Comparison of ENCODE assay signal across 23 cellular contexts in genomic region chr12:82176016-82176415, GRCh38.
A peak's percentile ranks its signal among the peaks of the same experiment; 100 is the strongest.
DNase-seq lines count a peak whose midpoint lies in the region; ATAC-seq, FAIRE-seq and TF ChIP-seq lines count a peak whose summit lies in the region.
"Had no signal": no experiment of that assay in that cellular context is flagged by ENCODE, and none has a peak within 500 bp of the region (broad histone marks: within the 10 kb centered on the region; RNA-seq: fewer than 3 reads in every experiment).

No MANE protein-coding gene starts in this region.

- H3K9me2 ChIP-seq in PC-9 (ENCODE audit: insufficient read depth): no peaks in the 10 kb centered on the region

- TF ChIP-seq CTCF in PC-9 (conservative IDR thresholded peaks at IDR 0.05) (no peak), H1 (IDR thresholded peaks at IDR 0.05; ENCODE audit: control extremely low read depth in 1 of 3, insufficient read depth in 1 of 3, low read depth in 1 of 3, low read length in 3 of 3) (no peak), coronary artery (IDR thresholded peaks at IDR 0.05) (no peak)

- CTCF ChIA-PET in PC-9 (lab: Charles Lee): no interaction called here
- CTCF ChIA-PET in H1 (lab: Charles Lee; ENCODE audit: partially characterized antibody): interaction anchor here (1.4 kb wide), 2 partner anchors 11 to 183 kb away, joined by 3 to 4 read pairs; partner anchors contain the start of genes CCDC59 and METTL25

- no peaks in the 10 kb centered on the region for H3K4me1 ChIP-seq in PC-9 (replicated peaks; ENCODE audit: insufficient read depth)
- H3K4me1 ChIP-seq in H1 (replicated peaks in 1 of 4; ENCODE audit: control insufficient read depth in 3 of 4, insufficient read depth in 4 of 4, low read length in 3 of 4): peaks cover 0 to 9% (median 0%) of the 10 kb centered on the region in 4 experiments; a peak in 1 of 7 replicates
- H3K4me1 ChIP-seq: colonic mucosa, heart left ventricle, right lobe of liver, upper lobe of left lung had no signal

- no peak overlapping the region for H3K23ac ChIP-seq in H1 (ENCODE audit: insufficient read length)

- no peaks in the 10 kb centered on the region for H3K23me2 ChIP-seq in H1 (ENCODE audit: low read depth, low read length)

- H3K27me3 ChIP-seq in PC-9 (ENCODE audit: insufficient read depth, low read depth): no peaks in the 10 kb centered on the region
- no peaks in the 10 kb centered on the region for H3K27me3 ChIP-seq in H1 (replicated peaks in 1 of 4; ENCODE audit: control insufficient read depth in 3 of 4, extremely low read depth in 1 of 4, insufficient read depth in 3 of 4, low read length in 3 of 4)
- H3K27me3 ChIP-seq: colonic mucosa, heart left ventricle, ovary, right lobe of liver, upper lobe of left lung had no signal

- no peak overlapping the region for H3K27ac ChIP-seq in PC-9
- H3K27ac ChIP-seq in H1 (ENCODE audit: low read depth, low read length): no peak overlapping the region
- no peak overlapping the region for H3K27ac ChIP-seq in coronary artery
- H3K27ac ChIP-seq: colonic mucosa, heart left ventricle, ovary, right lobe of liver, RWPE1, upper lobe of left lung had no signal

- no peaks in the 10 kb centered on the region for H3K9me3 ChIP-seq in PC-9 (ENCODE audit: insufficient read depth, low read depth)
- no peaks in the 10 kb centered on the region for H3K9me3 ChIP-seq in H1 (ENCODE audit: insufficient read depth in 2 of 2, low read depth in 1 of 2, low read length in 1 of 2)
- H3K9me3 ChIP-seq: colonic mucosa, ovary, right lobe of liver, upper lobe of left lung had no signal

- TF ChIP-seq EP300 in H1 (IDR thresholded peaks at IDR 0.05; ENCODE audit: borderline replicate concordance in 1 of 2, low read depth in 2 of 2, low read length in 2 of 2): no peak

- H3K4me2 ChIP-seq in PC-9 (no peak overlapping the region), H1 (ENCODE audit: insufficient read depth in 1 of 2, low read depth in 2 of 2, low read length in 2 of 2) (no peak overlapping the region)

- no peak overlapping the region for H2BK20ac ChIP-seq in H1 (ENCODE audit: low read length)

- no peaks in the 10 kb centered on the region for H3F3A ChIP-seq in PC-9 (ENCODE audit: insufficient read depth, low read depth)

- no peak overlapping the region for H2BK12ac ChIP-seq in H1 (ENCODE audit: low read depth, low read length)

- ATAC-seq in GM21723 (IDR thresholded peaks at IDR 0.05; ENCODE audit: unreplicated experiment): no peak
- ATAC-seq: activated T-helper 17 cell treated with anti-CD3 and anti-CD28 coated beads, Interleukin-2, amount 50 U/mL, for 72 hours; heart left ventricle; natural killer cell treated with Interleukin-12 subunit alpha and Interleukin-12 subunit beta and Interleukin-15 and Interleukin-18, amount 100 ng/mL, for 72 hours; right lobe of liver had no signal

- H3K79me2 ChIP-seq in PC-9 (ENCODE audit: low read depth) (no peaks in the 10 kb centered on the region), H1 (ENCODE audit: control insufficient read depth in 1 of 2, insufficient read depth in 2 of 2, low read length in 2 of 2) (no peaks in the 10 kb centered on the region)

- no peak for FAIRE-seq in H1 (lab: Jason Lieb, UNC)
- FAIRE-seq: GM18507, TTC549 had no signal

- no peak overlapping the region for H2BK15ac ChIP-seq in H1 (ENCODE audit: low read length)

- H4K20me1 ChIP-seq in PC-9 (ENCODE audit: insufficient read depth): no peaks in the 10 kb centered on the region
- no peaks in the 10 kb centered on the region for H4K20me1 ChIP-seq in H1 (replicated peaks in 1 of 2; ENCODE audit: control insufficient read depth in 1 of 2, insufficient read depth in 2 of 2, low read length in 2 of 2)

- intact Hi-C loops in PC-9 (cut with micrococcal nuclease; ENCODE audit: unreplicated experiment): no loop called here

- no peak overlapping the region for H3K4ac ChIP-seq in H1 (replicated peaks; ENCODE audit: insufficient read length, low read depth, low read length)

- H2BK5ac ChIP-seq in H1 (ENCODE audit: low read depth, low read length): no peak overlapping the region

- no peak overlapping the region for H4K91ac ChIP-seq in H1 (replicated peaks; ENCODE audit: insufficient read length, low read length)

- no peak overlapping the region for H3K56ac ChIP-seq in H1 (replicated peaks; ENCODE audit: insufficient read length, low read depth, low read length)

- peak overlapping the region; percentile 76 for H4K5ac ChIP-seq in H1 (ENCODE audit: insufficient read length, low read depth, low read length)

- TF ChIP-seq POLR2A in H1 (IDR thresholded peaks at IDR 0.05; ENCODE audit: control extremely low read depth in 1 of 2, low read depth in 2 of 2, low read length in 2 of 2): no peak

- no peak for TF ChIP-seq RAD21 in H1 (IDR thresholded peaks at IDR 0.05 in 1 of 2, conservative IDR thresholded peaks at IDR 0.05 in 1 of 2; ENCODE audit: low read depth in 2 of 2, low read length in 2 of 2)

- H3K14ac ChIP-seq in H1 (ENCODE audit: insufficient read length): no peak overlapping the region

- POLR2A ChIA-PET in PC-9 (lab: Charles Lee; ENCODE audit: unreplicated experiment): no interaction called here
- POLR2A ChIA-PET in H1 (lab: Charles Lee; ENCODE audit: partially characterized antibody): no interaction called here

- no peak overlapping the region for H2BK120ac ChIP-seq in H1 (replicated peaks; ENCODE audit: low read depth, low read length)

- no peak overlapping the region for H3K9ac ChIP-seq in H1 (replicated peaks in 1 of 4; ENCODE audit: extremely low read depth in 1 of 4, low read depth in 3 of 4, low read length in 3 of 4)

- WGBS in H1 (ENCODE audit: extremely low coverage in 1 of 2, insufficient coverage in 1 of 2, insufficient read length in 1 of 2, insufficient replicate concordance in 2 of 2, low coverage in 1 of 2, low lambda C conversion rate in 2 of 2, missing lambda C conversion rate in 1 of 2), 2 experiments: 86% methylated on average over 4 of the region's 4 CpGs; no CpG with 5 or more reads in 1 of the 2 experiments

- H3K79me1 ChIP-seq in H1 (ENCODE audit: low read depth, low read length): no peaks in the 10 kb centered on the region

- H3K4me3 ChIP-seq in PC-9 (no peak overlapping the region), H1 (ENCODE audit: extremely low read depth in 1 of 4, insufficient read depth in 2 of 4, low read depth in 3 of 4, low read length in 4 of 4) (no peak overlapping the region), coronary artery (no peak overlapping the region)
- H3K4me3 ChIP-seq: colonic mucosa, heart left ventricle, ovary, right lobe of liver, upper lobe of left lung had no signal

- H3K36me3 ChIP-seq in PC-9 (ENCODE audit: low read depth) (no peaks in the 10 kb centered on the region), H1 (ENCODE audit: control insufficient read depth in 2 of 4, insufficient read depth in 4 of 4, low read length in 3 of 4) (no peaks in the 10 kb centered on the region)
- H3K36me3 ChIP-seq: colonic mucosa, heart left ventricle, ovary, right lobe of liver, upper lobe of left lung had no signal

- peak; percentile 2 for DNase-seq in NCI-H1092 (lab: John Stamatoyannopoulos, UW)
- no peak for DNase-seq in NCI-H1092 treated with DMSO at 0.1 percent for 48 hours (lab: John Stamatoyannopoulos, UW)
- DNase-seq in NCI-H1105 (lab: John Stamatoyannopoulos, UW): peak; percentile 4
- no peak for DNase-seq in PC-9
- DNase-seq in H1 (ENCODE audit: low read depth in 1 of 2, low spot score in 2 of 2): no peak
- no peak for DNase-seq in putamen (ENCODE audit: low spot score)
- no peak for DNase-seq in coronary artery (ENCODE audit: low spot score)
- DNase-seq: activated CD4-positive, alpha-beta T cell treated with anti-CD3 and anti-CD28 coated beads for 48 hours; Calu3; colonic mucosa; GOT3; heart left ventricle; ovary; right lobe of liver; stimulated activated CD8-positive, alpha-beta memory T cell treated with anti-CD3 and anti-CD28 coated beads, Interleukin-4, amount 100 ng/mL, for 48 hours; SW 1271; upper lobe of left lung had no signal

- H2AFZ ChIP-seq in PC-9: 0 out of 2 replicates have a peak overlapping the region, but pooled peaks have one; percentile 20
- H2AFZ ChIP-seq in H1 (ENCODE audit: low read length): no peak overlapping the region

- no peak overlapping the region for H4K8ac ChIP-seq in H1 (ENCODE audit: extremely low read depth, insufficient read depth, low read length)

- BruUV-seq in PC-9 (replicated peaks; lab: Mats Ljungman, UMichigan): no TSS peak

- H2AK5ac ChIP-seq in H1 (ENCODE audit: low read depth, low read length): no peak overlapping the region

- H3K18ac ChIP-seq in H1 (ENCODE audit: extremely low read depth, low read length): no peak overlapping the region

TF ChIP-seq in H1, 55 proteins besides CTCF, POLR2A, EP300 and RAD21 (continues in another document):
- TF ChIP-seq, protein P1, sequence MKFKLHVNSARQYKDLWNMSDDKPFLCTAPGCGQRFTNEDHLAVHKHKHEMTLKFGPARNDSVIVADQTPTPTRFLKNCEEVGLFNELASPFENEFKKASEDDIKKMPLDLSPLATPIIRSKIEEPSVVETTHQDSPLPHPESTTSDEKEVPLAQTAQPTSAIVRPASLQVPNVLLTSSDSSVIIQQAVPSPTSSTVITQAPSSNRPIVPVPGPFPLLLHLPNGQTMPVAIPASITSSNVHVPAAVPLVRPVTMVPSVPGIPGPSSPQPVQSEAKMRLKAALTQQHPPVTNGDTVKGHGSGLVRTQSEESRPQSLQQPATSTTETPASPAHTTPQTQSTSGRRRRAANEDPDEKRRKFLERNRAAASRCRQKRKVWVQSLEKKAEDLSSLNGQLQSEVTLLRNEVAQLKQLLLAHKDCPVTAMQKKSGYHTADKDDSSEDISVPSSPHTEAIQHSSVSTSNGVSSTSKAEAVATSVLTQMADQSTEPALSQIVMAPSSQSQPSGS (IDR thresholded peaks at IDR 0.05; ENCODE audit: low read length): no peak

Comparison
In these comparisons a context has a peak if more than half of its experiments do, and no peak if none do; other contexts are left out.
1. DNase-seq: peak in NCI-H1092 (single experiment) and NCI-H1105 (single experiment); none in NCI-H1092 treated with DMSO at 0.1 percent for 48 hours (single experiment), PC-9 (0 of 2), H1 (0 of 2), putamen (single experiment) and coronary artery (single experiment).